Comparison of ENCODE assay signal across 8 cellular contexts in the genomic region with DNA sequence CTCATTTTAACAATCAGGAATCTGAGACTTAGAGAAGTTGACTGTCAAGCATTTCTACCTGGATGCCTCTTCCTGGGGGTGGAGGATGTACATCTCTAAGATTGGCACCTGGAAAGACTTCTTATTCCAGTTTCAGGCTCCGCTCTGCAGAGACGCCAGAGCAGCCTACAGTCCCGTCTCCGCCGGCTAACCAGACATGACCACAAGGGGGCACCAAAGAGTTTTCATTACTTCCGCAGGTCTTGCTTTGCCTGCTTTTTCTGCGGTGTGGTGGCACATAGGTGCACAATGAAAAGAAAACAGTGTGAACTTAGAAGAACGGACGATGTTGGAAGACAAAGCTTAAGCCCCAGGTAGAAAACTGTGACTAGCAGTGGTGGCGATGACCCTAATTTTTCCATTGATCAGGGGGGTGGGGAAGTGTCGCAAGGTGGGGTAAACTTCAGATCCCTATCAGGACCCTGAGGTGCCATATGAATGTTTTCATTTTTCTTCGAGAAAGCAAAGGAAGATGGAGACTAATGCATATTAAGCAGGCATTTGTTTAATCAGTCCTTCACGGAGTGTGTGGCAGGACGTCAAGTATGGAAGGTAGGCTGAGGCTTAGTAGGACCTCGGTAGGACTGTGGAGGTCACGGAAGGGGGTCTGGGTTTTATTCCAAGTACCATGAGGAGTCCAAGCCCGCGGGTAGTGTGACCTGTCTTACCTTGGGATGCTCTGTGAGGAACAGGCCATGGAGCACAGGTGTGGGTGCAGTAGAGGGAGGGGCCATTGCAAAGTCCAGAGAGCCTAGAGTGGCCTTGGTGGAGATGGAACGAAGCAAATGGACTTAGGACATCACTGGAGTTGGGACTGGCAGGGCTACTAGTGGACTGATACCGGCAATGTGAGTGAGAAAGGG.
DNase-seq lines count a peak whose midpoint lies in the region; ATAC-seq lines count a peak whose summit lies in the region.

No MANE protein-coding gene starts in this region.

- DNase-seq in 8988T (peak; percentile 50), NCI-H345 treated with DMSO at 0.1 percent for 48 hours (lab: John Stamatoyannopoulos, UW; ENCODE audit: unreplicated experiment) (peak; percentile 41), ecto neural progenitor cell (ENCODE audit: low spot score) (peak; percentile 80), lung microvascular endothelial cell (ENCODE audit: low read depth in 2 of 2) (peak; percentile 67 to 69)
- DNase-seq in activated CD4-positive, alpha-beta T cell treated with anti-CD3 and anti-CD28 coated beads, Interleukin-2, amount 50 U/mL, for 4 hours: peak; percentile 57 to 62
- DNase-seq in stimulated activated CD8-positive, alpha-beta memory T cell treated with anti-CD3 and anti-CD28 coated beads, Interleukin-15, amount 100 ng/mL, for 1 hour (ENCODE audit: low read depth): peak; percentile 41

- peak; percentile 81 for ATAC-seq in GM18498 (IDR thresholded peaks at IDR 0.05; ENCODE audit: unreplicated experiment)
- ATAC-seq in HG03097 (IDR thresholded peaks at IDR 0.05; ENCODE audit: low FRiP score, unreplicated experiment): peak; percentile 74

Comparison
In these comparisons a context has a peak if more than half of its experiments do, and no peak if none do; other contexts are left out.
1. Peak in every context shown above with its lines: DNase-seq and ATAC-seq.